8 cellular contexts compared by ENCODE assay signal in the genomic region with DNA sequence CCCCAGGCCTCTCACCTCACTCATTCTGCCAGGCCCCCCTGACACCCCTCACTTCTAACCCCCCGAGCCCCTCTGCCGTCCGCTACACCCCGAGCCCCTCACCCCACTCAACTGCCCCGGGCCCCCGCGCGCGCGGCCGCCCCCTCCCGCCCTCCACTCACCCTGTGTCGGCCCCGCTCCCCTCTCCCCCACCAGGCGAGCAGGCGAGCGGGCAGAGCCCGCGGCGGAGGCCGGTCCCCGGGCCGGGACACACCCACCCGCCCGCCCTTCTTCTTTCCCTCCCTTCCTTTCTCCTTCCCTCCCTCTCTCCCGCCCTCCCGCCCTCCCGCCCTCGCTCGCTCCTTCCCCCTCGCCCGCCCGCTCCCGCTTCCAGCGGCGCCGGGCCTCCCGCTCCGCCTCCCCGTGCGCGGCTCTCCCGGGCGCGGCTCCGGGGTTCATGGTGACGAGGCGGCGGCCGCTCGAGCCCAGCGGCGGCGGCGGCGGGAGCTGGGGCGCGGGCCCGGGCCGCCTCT. TPM values are rescaled to one million over a fixed set of nuclear protein-coding genes. Genes with fewer than 3 reads are reported as not detected.
DNase-seq lines count a peak whose midpoint lies in the region; ATAC-seq and TF ChIP-seq lines count a peak whose summit lies in the region.

TSS of gene CTDSPL (plus strand) at position 341 of the 512 bp plus-strand sequence. CDS start 320 bp downstream, outside the sequence.

- no peaks in the 10 kb centered on the region for H3K9me3 ChIP-seq in CD8-positive, alpha-beta memory T cell (ENCODE audit: low read length)

- H3K27me3 ChIP-seq in CD8-positive, alpha-beta memory T cell (ENCODE audit: insufficient read depth, low read length, poor library complexity, severe bottlenecking), result peaks cover 6% of the 10 kb centered on the region

- TF ChIP-seq CTCF in nephron progenitor cell (IDR thresholded peaks at IDR 0.05), result no peak

- CTCF ChIA-PET in CD8-positive, alpha-beta memory T cell (lab: Charles Lee), result no interaction called here
- CTCF ChIA-PET in activated naive CD4-positive, alpha-beta T cell treated with anti-CD3 and anti-CD28 coated beads, Interleukin-2, amount 10 ng/mL, durations not matched to agents 7 days and 5 days (lab: Charles Lee), result no interaction called here

- H3K9me3 Mint-ChIP-seq in CD8-positive, alpha-beta memory T cell, result no peaks in the 10 kb centered on the region
- no peaks in the 10 kb centered on the region for H3K9me3 Mint-ChIP-seq in activated naive CD4-positive, alpha-beta T cell treated with anti-CD3 and anti-CD28 coated beads, Interleukin-2, amount 10 ng/mL, durations not matched to agents 7 days and 5 days
- peaks cover 17% of the 10 kb centered on the region for H3K9me3 Mint-ChIP-seq in nephron progenitor cell

- no peaks in the 10 kb centered on the region for H3K36me3 ChIP-seq in CD8-positive, alpha-beta memory T cell (ENCODE audit: insufficient read depth, low read length)

- POLR2A ChIA-PET in CD8-positive, alpha-beta memory T cell (lab: Charles Lee), result no interaction called here

- peaks cover 19 to 25% of the 10 kb centered on the region in 2 donors for H3K27me3 Mint-ChIP-seq in CD8-positive, alpha-beta memory T cell
- peaks cover 48% of the 10 kb centered on the region for H3K27me3 Mint-ChIP-seq in activated naive CD4-positive, alpha-beta T cell treated with anti-CD3 and anti-CD28 coated beads, Interleukin-2, amount 10 ng/mL, durations not matched to agents 7 days and 5 days
- H3K27me3 Mint-ChIP-seq in nephron progenitor cell (ENCODE audit: low read depth, poor library complexity), result no peaks in the 10 kb centered on the region

- peaks cover 11% of the 10 kb centered on the region for H3K4me1 ChIP-seq in CD8-positive, alpha-beta memory T cell (ENCODE audit: insufficient read depth, low read length)

- H3K36me3 Mint-ChIP-seq in CD8-positive, alpha-beta memory T cell, result no peaks in the 10 kb centered on the region
- no peaks in the 10 kb centered on the region for H3K36me3 Mint-ChIP-seq in activated naive CD4-positive, alpha-beta T cell treated with anti-CD3 and anti-CD28 coated beads, Interleukin-2, amount 10 ng/mL, durations not matched to agents 7 days and 5 days
- peaks cover 18% of the 10 kb centered on the region for H3K36me3 Mint-ChIP-seq in nephron progenitor cell (ENCODE audit: low read depth)

- H3K4me1 Mint-ChIP-seq in CD8-positive, alpha-beta memory T cell, result peaks cover 10 to 25% (median 17%) of the 10 kb centered on the region in 3 donors
- peaks cover 19% of the 10 kb centered on the region for H3K4me1 Mint-ChIP-seq in activated naive CD4-positive, alpha-beta T cell treated with anti-CD3 and anti-CD28 coated beads, Interleukin-2, amount 10 ng/mL, durations not matched to agents 7 days and 5 days
- peaks cover 37% of the 10 kb centered on the region for H3K4me1 Mint-ChIP-seq in nephron progenitor cell

- H3K27ac Mint-ChIP-seq in CD8-positive, alpha-beta memory T cell, result peak within 1 kb of the TSS in 4 of 8 donors; percentile 10 to 85 (median 40)
- H3K27ac Mint-ChIP-seq in activated naive CD4-positive, alpha-beta T cell treated with anti-CD3 and anti-CD28 coated beads, Interleukin-2, amount 10 ng/mL, durations not matched to agents 7 days and 5 days, result peak within 1 kb of the TSS; percentile 42
- H3K27ac Mint-ChIP-seq in nephron progenitor cell, result peak within 1 kb of the TSS; percentile 84

- ATAC-seq in GM19467 (IDR thresholded peaks at IDR 0.05; ENCODE audit: unreplicated experiment), result no peak

- peak in 1 of 5 donors; percentile 11 for DNase-seq in CD8-positive, alpha-beta memory T cell
- DNase-seq in Jurkat, Clone E6-1 (ENCODE audit: low read depth, low spot score), result no peak
- DNase-seq in activated naive CD4-positive, alpha-beta T cell treated with anti-CD3 and anti-CD28 coated beads, Interleukin-2, amount 10 ng/mL, durations not matched to agents 7 days and 5 days, result peak; percentile 51
- peak; percentile 27 for DNase-seq in germinal center (ENCODE audit: low spot score)
- DNase-seq in nephron progenitor cell, result peak; percentile 70
- no peak for DNase-seq in NCI-H524 treated with DMSO at 0.1 percent for 48 hours (lab: John Stamatoyannopoulos, UW)
- DNase-seq in activated effector memory CD4-positive, alpha-beta T cell treated with anti-CD3 and anti-CD28 coated beads, Interleukin-2, amount 50 U/mL, for 16 hours, result no peak

- H3K27ac ChIP-seq in CD8-positive, alpha-beta memory T cell (ENCODE audit: low read depth, low read length), result peak within 1 kb of the TSS; percentile 25

- peak within 1 kb of the TSS; percentile 61 for H3K4me3 ChIP-seq in CD8-positive, alpha-beta memory T cell (ENCODE audit: low read length)
- H3K4me3 ChIP-seq in Jurkat, Clone E6-1 (ENCODE audit: low read length), result peak within 1 kb of the TSS; percentile 62

- H3K4me3 Mint-ChIP-seq in CD8-positive, alpha-beta memory T cell, result peak within 1 kb of the TSS; percentile 76 to 90 (median 80)
- peak within 1 kb of the TSS; percentile 78 for H3K4me3 Mint-ChIP-seq in activated naive CD4-positive, alpha-beta T cell treated with anti-CD3 and anti-CD28 coated beads, Interleukin-2, amount 10 ng/mL, durations not matched to agents 7 days and 5 days
- peak within 1 kb of the TSS; percentile 92 for H3K4me3 Mint-ChIP-seq in nephron progenitor cell

RNA-seq across cellular contexts. Expression of gene CTDSPL, which starts in this region (rescaled TPM):
- total RNA-seq in CD8-positive, alpha-beta memory T cell, result under 1 TPM; 0.74 to 0.84 TPM
- not detected for polyA plus RNA-seq in CD8-positive, alpha-beta memory T cell
- 15.1 TPM for polyA plus RNA-seq in Jurkat, Clone E6-1 (2012; ENCODE audit: insufficient read depth, insufficient read length)

Comparison
In these comparisons a context has a peak if more than half of its experiments do, and no peak if none do; other contexts are left out.
1. DNase-seq: peak in activated naive CD4-positive, alpha-beta T cell treated with anti-CD3 and anti-CD28 coated beads, Interleukin-2, amount 10 ng/mL, durations not matched to agents 7 days and 5 days (single experiment), germinal center (single experiment) and nephron progenitor cell (single experiment); none in Jurkat, Clone E6-1 (single experiment), NCI-H524 treated with DMSO at 0.1 percent for 48 hours (single experiment) and activated effector memory CD4-positive, alpha-beta T cell treated with anti-CD3 and anti-CD28 coated beads, Interleukin-2, amount 50 U/mL, for 16 hours (single experiment).
2. Peak in every context shown above with its lines, with median percentiles within 50 percentile points of each other: H3K4me3 Mint-ChIP-seq.